In genomic region chr4:68348577-68348976, GRCh38 we compare ENCODE assay signal across 8 cellular contexts. TPM values are rescaled to one million over a fixed set of nuclear protein-coding genes. Genes with fewer than 3 reads are reported as not detected.
DNase-seq lines count a peak whose midpoint lies in the region; ATAC-seq and TF ChIP-seq lines count a peak whose summit lies in the region.

No MANE protein-coding gene starts in this region.

- H3K9me3 ChIP-seq in right cardiac atrium (ENCODE audit: control insufficient read depth, low read length) (no peaks in the 10 kb centered on the region), spleen (no peaks in the 10 kb centered on the region)

- H3K27me3 Mint-ChIP-seq in T-cell, result no peaks in the 10 kb centered on the region

- POLR2A ChIA-PET in T-cell (lab: Charles Lee), result no interaction called here

- CTCF ChIA-PET in T-cell (lab: Charles Lee), result interaction anchor here (1.6 to 2.0 kb wide), 2 partner anchors 27 to 28 kb away, joined by 6 to 9 read pairs; no protein-coding TSS in a partner anchor

- H3K4me3 ChIP-seq in right cardiac atrium (ENCODE audit: low read length) (peak overlapping the region; percentile 73), spleen (peak overlapping the region; percentile 54 to 82 (median 65))

- H3K4me1 Mint-ChIP-seq in T-cell, result peaks cover 49 to 65% (median 54%) of the 10 kb centered on the region in 3 donors

- H3K27ac Mint-ChIP-seq in T-cell, result peak overlapping the region; percentile 99 to 100

- H3K36me3 ChIP-seq in spleen, result peaks cover 0 to 5% (median 0%) of the 10 kb centered on the region in 6 donors

- peaks cover 18% of the 10 kb centered on the region for H3K36me3 Mint-ChIP-seq in T-cell

- 2% methylated on average over 4 of the region's 4 CpGs for WGBS in right cardiac atrium
- WGBS in spleen, 5 donors, result 1 to 3% (median 2%) methylated on average over 4 of the region's 4 CpGs

- no peaks in the 10 kb centered on the region for H3K27me3 ChIP-seq in right cardiac atrium (ENCODE audit: control insufficient read depth, insufficient read depth)
- H3K27me3 ChIP-seq in spleen (replicated peaks in 1 of 7), result no peaks in the 10 kb centered on the region

- H3K9me3 Mint-ChIP-seq in T-cell, result no peaks in the 10 kb centered on the region

- ATAC-seq in T-cell (replicated peaks in 1 of 4) (no peak), right cardiac atrium (no peak), HG03135 (IDR thresholded peaks at IDR 0.05; ENCODE audit: unreplicated experiment) (no peak), GM18868 (IDR thresholded peaks at IDR 0.05; ENCODE audit: unreplicated experiment) (no peak), GM21737 (IDR thresholded peaks at IDR 0.05; ENCODE audit: unreplicated experiment) (no peak)

- peak overlapping the region; percentile 97 to 100 (median 98) for H3K4me3 Mint-ChIP-seq in T-cell

- DNase-seq in NCI-H2107 treated with DMSO at 0.1 percent for 48 hours (lab: John Stamatoyannopoulos, UW; ENCODE audit: unreplicated experiment) (peak; percentile 5), NCI-H2107 (lab: John Stamatoyannopoulos, UW) (no peak), T-cell (no peak), right cardiac atrium (no peak), spleen (no peak)

- intact Hi-C loops in right cardiac atrium (cut with DNase I) (no loop called here), spleen (cut with DNase I; ENCODE audit: low total_unique reads) (no loop called here)

- no peak overlapping the region for H3K27ac ChIP-seq in right cardiac atrium (ENCODE audit: low read length)
- peak overlapping the region in 7 of 8 donors; percentile 95 to 99 (median 98) for H3K27ac ChIP-seq in spleen

- TF ChIP-seq POLR2A in spleen (IDR thresholded peaks at IDR 0.05), result no peak

- no peak for TF ChIP-seq CTCF in spleen (IDR thresholded peaks at IDR 0.05 in 8 of 11, conservative IDR thresholded peaks at IDR 0.05 in 3 of 11)

- H3K4me1 ChIP-seq in right cardiac atrium (ENCODE audit: control insufficient read depth, insufficient read depth, low read length), result peaks cover 7% of the 10 kb centered on the region
- H3K4me1 ChIP-seq in spleen, result peaks cover 45 to 60% (median 53%) of the 10 kb centered on the region in 6 donors

RNA-seq across cellular contexts. Expression of gene YTHDC1, which starts 1.3 kb away (rescaled TPM):
- total RNA-seq in T-cell (100 to 1,000 TPM; 163 to 233 (median 171) TPM), right cardiac atrium (10 to 100 TPM; 51.2 to 64.1 (median 57.6) TPM), spleen (100 to 1,000 TPM in 4 of 7 donors, 10 to 100 TPM in 3; 76.3 to 110 (median 101) TPM)
- polyA plus RNA-seq in right cardiac atrium (36.4 TPM), spleen (10 to 100 TPM; 36.3 to 47.4 (median 38.0) TPM)
